In the genomic region with DNA sequence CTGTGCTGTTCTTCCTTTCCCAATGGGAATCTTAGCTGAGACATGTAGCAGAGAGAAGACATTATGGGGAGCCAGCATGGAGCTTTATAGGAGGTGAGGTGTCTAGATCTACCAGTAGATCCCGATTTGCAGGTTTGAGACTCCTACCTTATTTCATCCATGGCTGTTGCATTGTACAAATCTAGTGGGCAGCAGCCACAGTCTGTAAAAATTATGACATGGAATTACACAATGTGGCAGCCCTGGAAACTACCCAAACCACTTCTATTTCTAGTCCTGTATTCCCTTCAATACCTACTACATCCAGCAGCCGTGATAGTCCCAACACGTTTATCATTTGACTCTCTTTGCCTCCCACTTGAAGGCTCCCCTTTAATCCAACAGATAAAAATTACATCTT, we compare ENCODE assay signal across 21 cellular contexts. TPM values are rescaled to one million over a fixed set of nuclear protein-coding genes. Genes with fewer than 3 reads are reported as not detected.
DNase-seq lines count a peak whose midpoint lies in the region; ATAC-seq, FAIRE-seq and TF ChIP-seq lines count a peak whose summit lies in the region.
"Had no signal": no experiment of that assay in that cellular context is flagged by ENCODE, and none has a peak within 500 bp of the region (broad histone marks: within the 10 kb centered on the region; RNA-seq: fewer than 3 reads in every experiment).

No MANE protein-coding gene starts in this region.

- intact Hi-C loops in PC-3 (cut with micrococcal nuclease) (no loop called here), mucosa of descending colon (cut with DNase I, micrococcal nuclease) (no loop called here)

- no peak; the same call in 1 of the 2 replicates for ATAC-seq in PC-3
- no peak for ATAC-seq in GM19467 (IDR thresholded peaks at IDR 0.05; ENCODE audit: unreplicated experiment)
- ATAC-seq in mucosa of descending colon = no peak

- no peak overlapping the region for H3K4me3 ChIP-seq in PC-3 (ENCODE audit: low read length)
- H3K4me3 ChIP-seq in epithelial cell of esophagus (ENCODE audit: low read length) = no peak overlapping the region
- H3K4me3 ChIP-seq in osteoblast (ENCODE audit: insufficient read depth, low read length) = no peak overlapping the region
- no peak overlapping the region for H3K4me3 ChIP-seq in mucosa of descending colon
- H3K4me3 ChIP-seq: adrenal gland, tibial nerve had no signal

- DNase-seq in NOMO-1 treated with DMSO at 0.1 percent for 48 hours (lab: John Stamatoyannopoulos, UW; ENCODE audit: unreplicated experiment) = peak; percentile 37
- no peak for DNase-seq in NOMO-1 treated with dmso at 0.1 percent for 144 hours (lab: John Stamatoyannopoulos, UW; ENCODE audit: unreplicated experiment)
- peak; percentile 26 for DNase-seq in PC-3
- DNase-seq in epithelial cell of esophagus (ENCODE audit: low read depth) = peak; percentile 63
- DNase-seq in osteoblast (ENCODE audit: insufficient read length, low spot score, missing footprints) = peak; percentile 19
- no peak for DNase-seq in D721Med (ENCODE audit: insufficient read length, low spot score)
- no peak for DNase-seq in mucosa of descending colon
- DNase-seq: 8988T; DMS153; head of caudate nucleus; mesenchymal stem cell; stimulated activated naive CD4-positive, alpha-beta T cell treated with Interleukin-2 at 50 U/mL for 16 hours had no signal

- no peaks in the 10 kb centered on the region for H3K27me3 ChIP-seq in PC-3 (ENCODE audit: low read length)
- H3K27me3 ChIP-seq in osteoblast (ENCODE audit: insufficient read depth, low read length) = no peaks in the 10 kb centered on the region
- H3K27me3 ChIP-seq: adrenal gland, tibial nerve had no signal

- no peak overlapping the region for H3K9ac ChIP-seq in PC-3 (ENCODE audit: low read length)

- POLR2A ChIA-PET in PC-3 (lab: Charles Lee; ENCODE audit: unreplicated experiment) = interaction anchor here (0.6 kb wide), 1 partner anchor 19 kb away, joined by 3 read pairs; a partner anchor contains a TSS

- H2AFZ ChIP-seq in PC-3 (ENCODE audit: low read length) = no peak overlapping the region
- no peak overlapping the region for H2AFZ ChIP-seq in osteoblast (ENCODE audit: low read length)

- FAIRE-seq in D721Med (lab: Jason Lieb, UNC) = no peak
- FAIRE-seq: colon, H1, islet of Langerhans had no signal

- no peaks in the 10 kb centered on the region for H3K9me3 ChIP-seq in PC-3 (ENCODE audit: low read length)
- no peaks in the 10 kb centered on the region for H3K9me3 ChIP-seq in osteoblast (ENCODE audit: low read depth, low read length)
- no peaks in the 10 kb centered on the region for H3K9me3 ChIP-seq in mucosa of descending colon
- H3K9me3 ChIP-seq: adrenal gland, tibial nerve had no signal

- H3K4me2 ChIP-seq in PC-3 (ENCODE audit: low read length) = no peak overlapping the region
- H3K4me2 ChIP-seq in osteoblast (ENCODE audit: insufficient read depth, low read length) = no peak overlapping the region

- no peaks in the 10 kb centered on the region for H3F3A ChIP-seq in PC-3 (ENCODE audit: low read length, unreplicated experiment)

- no peaks in the 10 kb centered on the region for H3K9me2 ChIP-seq in PC-3 (replicated peaks; ENCODE audit: low read length)

- H3K79me2 ChIP-seq in PC-3 (ENCODE audit: low read length) (no peaks in the 10 kb centered on the region), osteoblast (ENCODE audit: insufficient read depth, low read length) (peaks cover 3% of the 10 kb centered on the region)

- TF ChIP-seq CTCF in PC-3 (conservative IDR thresholded peaks at IDR 0.05; ENCODE audit: low read depth, low read length) (no peak), epithelial cell of esophagus (IDR thresholded peaks at IDR 0.05; ENCODE audit: insufficient read depth, low read depth, low read length, missing control alignments) (no peak), osteoblast (IDR thresholded peaks at IDR 0.05; ENCODE audit: extremely low read depth, low read depth, low read length) (no peak), D721Med (IDR thresholded peaks at IDR 0.05; ENCODE audit: insufficient read depth, missing control alignments) (no peak), mucosa of descending colon (IDR thresholded peaks at IDR 0.05) (no peak)

- H4K20me1 ChIP-seq in PC-3 (ENCODE audit: low read length) (no peaks in the 10 kb centered on the region), osteoblast (ENCODE audit: insufficient read depth, low read length) (no peaks in the 10 kb centered on the region)

- BruUV-seq in PC-3 (replicated peaks; lab: Mats Ljungman, UMichigan) = no TSS peak

- H3K36me3 ChIP-seq in PC-3 (ENCODE audit: low read depth, low read length) (no peaks in the 10 kb centered on the region), osteoblast (ENCODE audit: insufficient read depth, low read length) (no peaks in the 10 kb centered on the region), mucosa of descending colon (ENCODE audit: low read depth) (no peaks in the 10 kb centered on the region)
- H3K36me3 ChIP-seq: adrenal gland, tibial nerve had no signal

- H3K27ac ChIP-seq in PC-3 (ENCODE audit: low read length) = no peak overlapping the region
- no peak overlapping the region for H3K27ac ChIP-seq in osteoblast (ENCODE audit: low read depth, low read length)
- H3K27ac ChIP-seq: adrenal gland, tibial nerve had no signal

- H3K4me1 ChIP-seq in PC-3 (ENCODE audit: insufficient read depth, low read length) (peaks cover 5% of the 10 kb centered on the region; the same call in 1 of the 2 replicates), osteoblast (ENCODE audit: insufficient read depth, low read length) (peaks cover 3% of the 10 kb centered on the region), mucosa of descending colon (ENCODE audit: low read depth) (no peaks in the 10 kb centered on the region)
- H3K4me1 ChIP-seq: adrenal gland, tibial nerve had no signal

- CTCF ChIA-PET in PC-3 (lab: Charles Lee) = no interaction called here

RNA-seq across cellular contexts. Expression of a gene that starts 8.1 kb away (rescaled TPM):
- total RNA-seq in PC-3 (2014; rRNA removed) = 3.4 and 4.3 TPM in 2 replicates
- 14.4 and 16.6 TPM in 2 replicates for total RNA-seq in osteoblast
- total RNA-seq in mucosa of descending colon = 10 to 100 TPM in 1 of 3 donors, 1 to 10 TPM in 2; 6.9 to 11.2 (median 9.7) TPM

RNA-seq across cellular contexts. Expression of a gene that starts 19.3 kb away (rescaled TPM):
- total RNA-seq in PC-3 (2014; rRNA removed) (566 and 852 TPM in 2 replicates), osteoblast (145 and 152 TPM in 2 replicates), mucosa of descending colon (100 to 1,000 TPM; 340 to 480 (median 472) TPM)

RNA-seq across cellular contexts. Expression of a gene that starts 23.3 kb away (rescaled TPM):
- total RNA-seq in PC-3 (2014; rRNA removed) (106 and 119 TPM in 2 replicates), osteoblast (59.7 and 66.9 TPM in 2 replicates), mucosa of descending colon (10 to 100 TPM; 36.8 to 55.3 (median 43.3) TPM)

RNA-seq across cellular contexts. Expression of a gene that starts 50.9 kb away (rescaled TPM):
- total RNA-seq in PC-3 (2014; rRNA removed) (not detected in 2 replicates), osteoblast (not detected in 2 replicates), mucosa of descending colon (not detected)
- total RNA-seq: neural crest cell; renal cortical epithelial cell; T-helper 2 cell treated with Interferon-gamma antibody and Interleukin-4, amounts not matched to agents 100 ng/mL and 5 ng/mL, for 36 hours; tibial nerve had no signal

Comparison
In these comparisons a context has a peak if more than half of its experiments do, and no peak if none do; other contexts are left out.
1. DNase-seq: peak in NOMO-1 treated with DMSO at 0.1 percent for 48 hours (single experiment), PC-3 (single experiment), epithelial cell of esophagus (single experiment) and osteoblast (single experiment); none in NOMO-1 treated with dmso at 0.1 percent for 144 hours (single experiment), D721Med (single experiment) and mucosa of descending colon (0 of 3).